In the genomic region with DNA sequence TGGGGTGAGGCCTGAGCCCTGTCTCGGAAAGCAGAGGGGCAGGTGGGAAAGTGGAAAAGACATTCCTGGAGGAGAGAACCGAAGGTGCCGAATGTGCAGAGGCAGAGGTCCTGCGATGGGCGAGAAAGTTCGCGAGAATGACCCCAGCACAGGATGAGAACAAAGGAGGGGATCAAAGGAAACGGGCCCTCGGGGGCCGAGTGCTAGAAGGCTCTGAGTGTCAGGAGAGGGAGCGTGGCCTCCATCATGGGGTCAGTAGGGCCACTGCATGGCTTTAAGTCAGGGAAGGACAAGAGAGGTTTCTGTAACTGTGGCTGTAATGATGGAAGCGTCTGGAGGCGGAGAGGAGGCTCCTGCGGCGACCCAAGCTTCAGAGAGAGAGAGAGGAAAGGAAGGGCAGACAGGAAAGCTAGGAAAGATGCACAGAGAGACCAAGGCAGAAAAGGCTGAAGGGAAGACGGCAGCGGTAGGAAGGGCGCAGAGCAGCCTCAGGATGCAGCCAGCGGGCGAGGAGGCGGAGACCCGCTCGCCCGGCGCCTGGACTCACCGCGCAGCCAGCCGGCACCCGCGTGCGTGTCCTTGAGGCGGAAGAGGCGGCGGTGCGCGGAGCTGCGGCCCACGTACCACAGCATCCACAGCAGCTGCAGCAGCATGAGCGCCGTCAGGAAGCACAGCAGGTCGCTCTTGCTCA, we compare ENCODE assay signal across 17 cellular contexts. TPM values are rescaled to one million over a fixed set of nuclear protein-coding genes. Genes with fewer than 3 reads are reported as not detected.
DNase-seq lines count a peak whose midpoint lies in the region; ATAC-seq and TF ChIP-seq lines count a peak whose summit lies in the region.
"Had no signal": no experiment of that assay in that cellular context is flagged by ENCODE, and none has a peak within 500 bp of the region (broad histone marks: within the 10 kb centered on the region; RNA-seq: fewer than 3 reads in every experiment).

No MANE protein-coding gene starts in this region.

- peaks cover 9 to 22% (median 9%) of the 10 kb centered on the region in 4 donors for H3K4me1 Mint-ChIP-seq in naive thymus-derived CD8-positive, alpha-beta T cell

- no peak for TF ChIP-seq POLR2A in esophagus squamous epithelium (IDR thresholded peaks at IDR 0.05)

- no peak overlapping the region for H3K27ac ChIP-seq in HUES6 (ENCODE audit: low read depth, low read length)
- H3K27ac ChIP-seq in esophagus squamous epithelium: no peak overlapping the region
- H3K27ac ChIP-seq: 22Rv1, HL-60 had no signal

- no peak for ATAC-seq in naive thymus-derived CD8-positive, alpha-beta T cell
- no peak for ATAC-seq in GM18870 (IDR thresholded peaks at IDR 0.05; ENCODE audit: unreplicated experiment)

- no peak for TF ChIP-seq CTCF in esophagus squamous epithelium (IDR thresholded peaks at IDR 0.05)

- POLR2A ChIA-PET in naive thymus-derived CD8-positive, alpha-beta T cell (lab: Charles Lee): no interaction called here

- peaks cover 41 to 74% (median 54%) of the 10 kb centered on the region in 5 donors for H3K27me3 Mint-ChIP-seq in naive thymus-derived CD8-positive, alpha-beta T cell

- H3K36me3 ChIP-seq in HUES6 (ENCODE audit: control insufficient read depth, insufficient read depth, low read length): no peaks in the 10 kb centered on the region
- no peaks in the 10 kb centered on the region for H3K36me3 ChIP-seq in esophagus squamous epithelium
- H3K36me3 ChIP-seq: HAP-1 had no signal

- peak overlapping the region in 1 of 10 donors; percentile 80 for H3K27ac Mint-ChIP-seq in naive thymus-derived CD8-positive, alpha-beta T cell
- H3K27ac Mint-ChIP-seq: activated B cell treated with CpG ODN at 0.5 μM for 24 hours had no signal

- H3K4me3 ChIP-seq in HUES6 (ENCODE audit: low read depth, low read length) (peak overlapping the region; percentile 20; the same call in 1 of the 2 replicates), esophagus squamous epithelium (no peak overlapping the region)
- H3K4me3 ChIP-seq: HAP-1, smooth muscle cell had no signal

- DNase-seq in NCI-H1417 (lab: John Stamatoyannopoulos, UW) (peak in 2 of 3 experiments; percentile 6 to 18), NCI-H1417 treated with DMSO at 0.1 percent for 48 hours (lab: John Stamatoyannopoulos, UW) (no peak), dermis blood vessel endothelial cell (peak; percentile 5), esophagus squamous epithelium (lab: John Stamatoyannopoulos, UW) (no peak), NCI-H526 treated with DMSO at 0.1 percent for 48 hours (lab: John Stamatoyannopoulos, UW) (no peak)
- no peak for DNase-seq in naive thymus-derived CD8-positive, alpha-beta T cell
- DNase-seq: activated B cell treated with CpG ODN at 0.5 μM for 24 hours; activated naive CD4-positive, alpha-beta T cell treated with anti-CD3 and anti-CD28 coated beads, Interleukin-2, amount 50 U/mL, for 16 hours; NCI-H2107; substantia nigra had no signal

- no peak overlapping the region for H3K9ac ChIP-seq in HUES6 (ENCODE audit: low read length)

- intact Hi-C loops in esophagus squamous epithelium (cut with DNase I): no loop called here

- no peaks in the 10 kb centered on the region for H3K4me1 ChIP-seq in HUES6 (ENCODE audit: control insufficient read depth, insufficient read depth, low read length)
- H3K4me1 ChIP-seq in esophagus squamous epithelium: peaks cover 0 to 18% (median 4%) of the 10 kb centered on the region in 3 donors
- H3K4me1 ChIP-seq: HAP-1 had no signal

- 25 to 38% methylated on average over 27 to 40 of the region's 41 CpGs for WGBS in esophagus squamous epithelium, 2 donors

- H3K9me3 ChIP-seq in HUES6 (ENCODE audit: control insufficient read depth, insufficient read depth, low read depth, low read length) (no peaks in the 10 kb centered on the region), esophagus squamous epithelium (no peaks in the 10 kb centered on the region)
- H3K9me3 ChIP-seq: HAP-1 had no signal

- H3K27me3 ChIP-seq in HUES6 (ENCODE audit: control insufficient read depth, insufficient read depth, low read length) (peaks cover 94% of the 10 kb centered on the region), esophagus squamous epithelium (peaks cover 5 to 98% (median 12%) of the 10 kb centered on the region in 4 donors)

- H3K9me3 Mint-ChIP-seq in naive thymus-derived CD8-positive, alpha-beta T cell: peaks cover 0 to 7% (median 0%) of the 10 kb centered on the region in 9 donors
- H3K9me3 Mint-ChIP-seq: activated B cell treated with CpG ODN at 0.5 μM for 24 hours had no signal

- H3K4me3 Mint-ChIP-seq in naive thymus-derived CD8-positive, alpha-beta T cell: peak overlapping the region in 9 of 10 donors; percentile 9 to 79 (median 58)
- H3K4me3 Mint-ChIP-seq: activated B cell treated with CpG ODN at 0.5 μM for 24 hours had no signal

- peaks cover 0 to 11% (median 2%) of the 10 kb centered on the region in 3 donors for H3K36me3 Mint-ChIP-seq in naive thymus-derived CD8-positive, alpha-beta T cell

RNA-seq across cellular contexts. Expression of a gene that starts 0.7 kb away (rescaled TPM):
- total RNA-seq in dermis blood vessel endothelial cell (not detected in 2 replicates), esophagus squamous epithelium (under 1 TPM in 3 of 4 donors, not detected in 1; 0.19 to 0.53 (median 0.34) TPM)
- not detected for total RNA-seq in naive thymus-derived CD8-positive, alpha-beta T cell
- polyA plus RNA-seq in naive thymus-derived CD8-positive, alpha-beta T cell: not detected
- total RNA-seq: activated B cell treated with CpG ODN at 0.5 μM for 24 hours, omental fat pad, smooth muscle cell had no signal
- polyA plus RNA-seq: smooth muscle cell had no signal

RNA-seq across cellular contexts. Expression of a gene that starts 22.0 kb away (rescaled TPM):
- total RNA-seq in dermis blood vessel endothelial cell (13.1 and 15.8 TPM in 2 replicates), esophagus squamous epithelium (10 to 100 TPM in 3 of 4 donors, 1 to 10 TPM in 1; 8.6 to 15.1 (median 11.6) TPM)
- 10 to 100 TPM; 20.9 to 26.1 TPM for total RNA-seq in naive thymus-derived CD8-positive, alpha-beta T cell
- 10 to 100 TPM; 35.2 to 43.0 (median 38.4) TPM for polyA plus RNA-seq in naive thymus-derived CD8-positive, alpha-beta T cell

Comparison
In these comparisons a context has a peak if more than half of its experiments do, and no peak if none do; other contexts are left out.
1. DNase-seq: peak in NCI-H1417 (2 of 3) and dermis blood vessel endothelial cell (single experiment); none in NCI-H1417 treated with DMSO at 0.1 percent for 48 hours (single experiment), naive thymus-derived CD8-positive, alpha-beta T cell (0 of 10), esophagus squamous epithelium (single experiment) and NCI-H526 treated with DMSO at 0.1 percent for 48 hours (single experiment).